Comparison of ENCODE assay signal across 21 cellular contexts in genomic region chr2:34215174-34215573, GRCh38.
DNase-seq lines count a peak whose midpoint lies in the region; ATAC-seq, FAIRE-seq and TF ChIP-seq lines count a peak whose summit lies in the region.
"Had no signal": no experiment of that assay in that cellular context is flagged by ENCODE, and none has a peak within 500 bp of the region (broad histone marks: within the 10 kb centered on the region; RNA-seq: fewer than 3 reads in every experiment).

No MANE protein-coding gene starts in this region.

- H3K4me1 ChIP-seq in HepG2 (ENCODE audit: insufficient read depth, low read length): no peaks in the 10 kb centered on the region
- H3K4me1 ChIP-seq in right lobe of liver: no peaks in the 10 kb centered on the region
- H3K4me1 ChIP-seq in H1 (replicated peaks in 1 of 4; ENCODE audit: control insufficient read depth in 3 of 4, insufficient read depth in 4 of 4, low read length in 3 of 4): no peaks in the 10 kb centered on the region
- H3K4me1 ChIP-seq: BLaER1, Caco-2 had no signal

- H3K9ac ChIP-seq in HepG2 (ENCODE audit: insufficient read depth, low read depth, low read length) (no peak overlapping the region), H1 (replicated peaks in 1 of 4; ENCODE audit: extremely low read depth in 1 of 4, low read depth in 3 of 4, low read length in 3 of 4) (no peak overlapping the region)
- H3K9ac ChIP-seq: BLaER1 had no signal

- POLR2A ChIA-PET in HepG2 (lab: Yijun Ruan, JAX) (no interaction called here), H1 (lab: Charles Lee; ENCODE audit: partially characterized antibody) (no interaction called here)

- H3K4me3 ChIP-seq in HepG2 (replicated peaks in 1 of 3; ENCODE audit: insufficient read depth in 1 of 3, low read depth in 2 of 3, low read length in 3 of 3): no peak overlapping the region
- H3K4me3 ChIP-seq in right lobe of liver: no peak overlapping the region
- H3K4me3 ChIP-seq in NB4 (ENCODE audit: low read depth, low read length): no peak overlapping the region
- H3K4me3 ChIP-seq in H1 (ENCODE audit: extremely low read depth in 1 of 4, insufficient read depth in 2 of 4, low read depth in 3 of 4, low read length in 4 of 4): no peak overlapping the region
- H3K4me3 ChIP-seq: BLaER1 had no signal

- no TSS peak for BruUV-seq in HepG2 (replicated peaks; lab: Mats Ljungman, UMichigan)

- DNase-seq in HepG2 (ENCODE audit: low spot score) (no peak), right lobe of liver (no peak), NB4 (ENCODE audit: low read depth) (peak; percentile 9), H1 (ENCODE audit: low read depth in 1 of 2, low spot score in 2 of 2) (no peak), amygdala (lab: John Stamatoyannopoulos, UW) (no peak), activated gamma-delta T cell (lab: John Stamatoyannopoulos, UW) (no peak)
- DNase-seq: Caco-2; CD4-positive, CD25-positive, alpha-beta regulatory T cell; CD8-positive, alpha-beta T cell; DMS153; DND-41; GOT3; H7 had no signal

- H3K27me3 ChIP-seq in HepG2 (ENCODE audit: control insufficient read depth in 1 of 2, insufficient read depth in 2 of 2, low read length in 2 of 2): no peaks in the 10 kb centered on the region
- H3K27me3 ChIP-seq in right lobe of liver: no peaks in the 10 kb centered on the region
- H3K27me3 ChIP-seq in H1 (replicated peaks in 1 of 4; ENCODE audit: control insufficient read depth in 3 of 4, extremely low read depth in 1 of 4, insufficient read depth in 3 of 4, low read length in 3 of 4): no peaks in the 10 kb centered on the region
- H3K27me3 ChIP-seq: BLaER1 had no signal

- no peak overlapping the region for H2BK120ac ChIP-seq in H1 (replicated peaks; ENCODE audit: low read depth, low read length)

- H3K27ac ChIP-seq in HepG2 (ENCODE audit: extremely low read length, insufficient read depth, low read length): no peak overlapping the region
- H3K27ac ChIP-seq in right lobe of liver: no peak overlapping the region
- H3K27ac ChIP-seq in H1 (ENCODE audit: low read depth, low read length): no peak overlapping the region
- H3K27ac ChIP-seq: 22Rv1, BLaER1, C4-2B had no signal

- H3K79me1 ChIP-seq in H1 (ENCODE audit: low read depth, low read length): no peaks in the 10 kb centered on the region

- H2BK15ac ChIP-seq in H1 (ENCODE audit: low read length): no peak overlapping the region

- TF ChIP-seq EP300 in HepG2 (IDR thresholded peaks at IDR 0.05; ENCODE audit: low read depth in 2 of 2, low read length in 2 of 2): no peak
- TF ChIP-seq EP300 in HepG2 (CRISPR knock-in tag; IDR thresholded peaks at IDR 0.05; ENCODE audit: borderline replicate concordance): no peak
- no peak for TF ChIP-seq EP300 in H1 (IDR thresholded peaks at IDR 0.05; ENCODE audit: borderline replicate concordance in 1 of 2, low read depth in 2 of 2, low read length in 2 of 2)

- H3K18ac ChIP-seq in H1 (ENCODE audit: extremely low read depth, low read length): no peak overlapping the region

- no peaks in the 10 kb centered on the region; the same call in 1 of the 2 replicates for H3K23me2 ChIP-seq in H1 (ENCODE audit: low read depth, low read length)

- H4K5ac ChIP-seq in H1 (ENCODE audit: insufficient read length, low read depth, low read length): no peak overlapping the region

- H3K9me3 ChIP-seq in HepG2 (ENCODE audit: low read length): peaks cover 32% of the 10 kb centered on the region
- no peaks in the 10 kb centered on the region for H3K9me3 ChIP-seq in right lobe of liver
- peaks cover 3 to 14% of the 10 kb centered on the region in 2 experiments; a peak in 2 of 4 replicates for H3K9me3 ChIP-seq in H1 (ENCODE audit: insufficient read depth in 2 of 2, low read depth in 1 of 2, low read length in 1 of 2)
- H3K9me3 ChIP-seq: Caco-2 had no signal

- H2BK12ac ChIP-seq in H1 (ENCODE audit: low read depth, low read length): no peak overlapping the region

- no peak overlapping the region for H3K4ac ChIP-seq in H1 (replicated peaks; ENCODE audit: insufficient read length, low read depth, low read length)

- H2BK20ac ChIP-seq in H1 (ENCODE audit: low read length): no peak overlapping the region

- TF ChIP-seq RAD21 in HepG2 (CRISPR knock-in tag; IDR thresholded peaks at IDR 0.05) (no peak), H1 (IDR thresholded peaks at IDR 0.05 in 1 of 2, conservative IDR thresholded peaks at IDR 0.05 in 1 of 2; ENCODE audit: low read depth in 2 of 2, low read length in 2 of 2) (no peak)

- H2AK5ac ChIP-seq in H1 (ENCODE audit: low read depth, low read length): no peak overlapping the region

- H4K91ac ChIP-seq in H1 (replicated peaks; ENCODE audit: insufficient read length, low read length): no peak overlapping the region

- TF ChIP-seq POLR2A in HepG2 (IDR thresholded peaks at IDR 0.05; ENCODE audit: insufficient read depth in 1 of 2, low read depth in 2 of 2, low read length in 2 of 2) (no peak), right lobe of liver (IDR thresholded peaks at IDR 0.05) (no peak), NB4 (IDR thresholded peaks at IDR 0.05; ENCODE audit: extremely low read depth, insufficient read length) (no peak), H1 (IDR thresholded peaks at IDR 0.05; ENCODE audit: control extremely low read depth in 1 of 2, low read depth in 2 of 2, low read length in 2 of 2) (no peak)

- H3K36me3 ChIP-seq in HepG2 (replicated peaks in 1 of 2; ENCODE audit: control insufficient read depth in 1 of 2, insufficient read depth in 2 of 2, low read length in 2 of 2) (no peaks in the 10 kb centered on the region), right lobe of liver (no peaks in the 10 kb centered on the region), H1 (ENCODE audit: control insufficient read depth in 2 of 4, insufficient read depth in 4 of 4, low read length in 3 of 4) (no peaks in the 10 kb centered on the region)
- H3K36me3 ChIP-seq: BLaER1 had no signal

- no peak for ATAC-seq in HepG2
- no peak for ATAC-seq in right lobe of liver
- ATAC-seq in GM21723 (IDR thresholded peaks at IDR 0.05; ENCODE audit: unreplicated experiment): no peak
- ATAC-seq: CD8-positive, alpha-beta T cell; HCT116 had no signal

- H3K4me2 ChIP-seq in HepG2 (ENCODE audit: low read depth, low read length): no peak overlapping the region
- no peak overlapping the region for H3K4me2 ChIP-seq in H1 (ENCODE audit: insufficient read depth in 1 of 2, low read depth in 2 of 2, low read length in 2 of 2)
- H3K4me2 ChIP-seq: BLaER1 had no signal

- no peak overlapping the region for H4K8ac ChIP-seq in H1 (ENCODE audit: extremely low read depth, insufficient read depth, low read length)

- H2BK5ac ChIP-seq in H1 (ENCODE audit: low read depth, low read length): no peak overlapping the region

- H3K23ac ChIP-seq in H1 (ENCODE audit: insufficient read length): no peak overlapping the region

- no peak overlapping the region for H3K14ac ChIP-seq in H1 (ENCODE audit: insufficient read length)

- FAIRE-seq in HepG2 (lab: Jason Lieb, UNC): no peak
- no peak for FAIRE-seq in H1 (lab: Jason Lieb, UNC)
- FAIRE-seq: A204.1, G401.6, GM12892 had no signal

- WGBS in HepG2 (ENCODE audit: low lambda C conversion rate): 0% methylated on average over 4 of the region's 4 CpGs
- 84% methylated on average over 4 of the region's 4 CpGs for WGBS in right lobe of liver (ENCODE audit: insufficient coverage, low coverage, low lambda C conversion rate, missing lambda C conversion rate)
- 87% methylated on average over 4 of the region's 4 CpGs; no CpG with 5 or more reads in 1 of the 2 experiments for WGBS in H1 (ENCODE audit: extremely low coverage in 1 of 2, insufficient coverage in 1 of 2, insufficient read length in 1 of 2, insufficient replicate concordance in 2 of 2, low coverage in 1 of 2, low lambda C conversion rate in 2 of 2, missing lambda C conversion rate in 1 of 2), 2 experiments

- H2AFZ ChIP-seq in HepG2 (ENCODE audit: low read length) (no peak overlapping the region), H1 (ENCODE audit: low read length) (peak overlapping the region; percentile 90)

- H4K20me1 ChIP-seq in HepG2 (ENCODE audit: insufficient read depth, low read length): no peaks in the 10 kb centered on the region
- no peaks in the 10 kb centered on the region for H4K20me1 ChIP-seq in H1 (replicated peaks in 1 of 2; ENCODE audit: control insufficient read depth in 1 of 2, insufficient read depth in 2 of 2, low read length in 2 of 2)
- H4K20me1 ChIP-seq: BLaER1 had no signal

- no peak for TF ChIP-seq CTCF in HepG2 (CRISPR knock-in tag; IDR thresholded peaks at IDR 0.05)
- TF ChIP-seq CTCF in right lobe of liver (IDR thresholded peaks at IDR 0.05): no peak
- TF ChIP-seq CTCF in NB4 (IDR thresholded peaks at IDR 0.05; ENCODE audit: low read depth, low read length): no peak
- no peak for TF ChIP-seq CTCF in H1 (IDR thresholded peaks at IDR 0.05; ENCODE audit: control extremely low read depth in 1 of 3, insufficient read depth in 1 of 3, low read depth in 1 of 3, low read length in 3 of 3)

- intact Hi-C loops in HepG2 (cut with micrococcal nuclease; ENCODE audit: unreplicated experiment): no loop called here
- intact Hi-C loops in right lobe of liver (cut with DNase I): no loop called here

- no peaks in the 10 kb centered on the region for H3K79me2 ChIP-seq in HepG2 (ENCODE audit: insufficient read depth, low read length)
- no peaks in the 10 kb centered on the region for H3K79me2 ChIP-seq in H1 (ENCODE audit: control insufficient read depth in 1 of 2, insufficient read depth in 2 of 2, low read length in 2 of 2)

- CTCF ChIA-PET in HepG2 (lab: Yijun Ruan, JAX; ENCODE audit: low intra/inter-chr PET ratio, low total read pairs) (no interaction called here), H1 (lab: Charles Lee; ENCODE audit: partially characterized antibody) (no interaction called here)

- in situ Hi-C loops in HepG2 (cut with HindIII; ENCODE audit: extremely low pct_ligation_motif_present, low pct_unique_long_range_greater_than_20kb): no loop called here

- no peak overlapping the region for H3K56ac ChIP-seq in H1 (replicated peaks; ENCODE audit: insufficient read length, low read depth, low read length)

TF ChIP-seq in H1, 55 proteins besides CTCF, POLR2A, EP300 and RAD21:
- TF ChIP-seq E2F6 (IDR thresholded peaks at IDR 0.05) (no peak), KDM1A (IDR thresholded peaks at IDR 0.05; ENCODE audit: borderline replicate concordance, low read length) (no peak), EZH2 (IDR thresholded peaks at IDR 0.05; ENCODE audit: low read depth, low read length, severe bottlenecking) (no peak), JUN (IDR thresholded peaks at IDR 0.05; ENCODE audit: low read depth, low read length) (no peak), CEBPB (IDR thresholded peaks at IDR 0.05; ENCODE audit: low read depth, low read length) (peak; percentile 42; the same call in 1 of the 2 replicates), MAX (IDR thresholded peaks at IDR 0.05) (no peak)

Comparison
In these comparisons a context has a peak if more than half of its experiments do, and no peak if none do; other contexts are left out.
1. Of the 41 proteins assayed by ChIP-seq in both HepG2 and H1: peak only in HepG2: none; only in H1: none; in both: CEBPB; in neither: 40.